Comparison of ENCODE assay signal across 24 cellular contexts in genomic region chr9:134882204-134882785, GRCh38. TPM values are rescaled to one million over a fixed set of nuclear protein-coding genes. Genes with fewer than 3 reads are reported as not detected.
"Had no signal": no experiment of that assay in that cellular context is flagged by ENCODE, and none has a peak within 500 bp of the region (broad histone marks: within the 10 kb centered on the region; RNA-seq: fewer than 3 reads in every experiment).

No MANE protein-coding gene starts in this region.

- H3K4me2 ChIP-seq: SK-N-SH had no signal

- H3K9me3 ChIP-seq: MG63, SK-N-SH had no signal

- H3K36me3 ChIP-seq: MG63 had no signal

- DNase-seq: IMR-90, Karpas-422, KG1, MG63, NCI-H1092, NCI-H1105 treated with DMSO at 0.1 percent for 48 hours, NCI-H1417 treated with DMSO at 0.1 percent for 48 hours, NCI-H146, NCI-H1694 treated with DMSO at 0.1 percent for 48 hours, NCI-H1930, NCI-H2081, NCI-H2107, NCI-H2171, NCI-H226, NCI-H446, NCI-H510A, NCI-H524 treated with DMSO at 0.1 percent for 48 hours, NCI-H69, NCI-H774, Right ventricle myocardium superior, RPMI8226, SK-N-SH had no signal

- H3K27me3 ChIP-seq: MG63 had no signal

- H3K4me3 ChIP-seq: MG63 had no signal

- H3K9ac ChIP-seq: SK-N-SH had no signal

RNA-seq across cellular contexts. Expression of gene FCN2, which starts 1.7 kb away (rescaled TPM):
- total RNA-seq: HT-29, IMR-90, SK-MEL-5 had no signal
- polyA plus RNA-seq: IMR-90, SK-N-SH had no signal

RNA-seq across cellular contexts. Expression of gene FCN1, which starts 35.4 kb away (rescaled TPM):
- total RNA-seq: HT-29, IMR-90, SK-MEL-5 had no signal
- polyA plus RNA-seq: IMR-90, SK-N-SH had no signal
